ENCODE assay signal across 8 cellular contexts in the genomic region with DNA sequence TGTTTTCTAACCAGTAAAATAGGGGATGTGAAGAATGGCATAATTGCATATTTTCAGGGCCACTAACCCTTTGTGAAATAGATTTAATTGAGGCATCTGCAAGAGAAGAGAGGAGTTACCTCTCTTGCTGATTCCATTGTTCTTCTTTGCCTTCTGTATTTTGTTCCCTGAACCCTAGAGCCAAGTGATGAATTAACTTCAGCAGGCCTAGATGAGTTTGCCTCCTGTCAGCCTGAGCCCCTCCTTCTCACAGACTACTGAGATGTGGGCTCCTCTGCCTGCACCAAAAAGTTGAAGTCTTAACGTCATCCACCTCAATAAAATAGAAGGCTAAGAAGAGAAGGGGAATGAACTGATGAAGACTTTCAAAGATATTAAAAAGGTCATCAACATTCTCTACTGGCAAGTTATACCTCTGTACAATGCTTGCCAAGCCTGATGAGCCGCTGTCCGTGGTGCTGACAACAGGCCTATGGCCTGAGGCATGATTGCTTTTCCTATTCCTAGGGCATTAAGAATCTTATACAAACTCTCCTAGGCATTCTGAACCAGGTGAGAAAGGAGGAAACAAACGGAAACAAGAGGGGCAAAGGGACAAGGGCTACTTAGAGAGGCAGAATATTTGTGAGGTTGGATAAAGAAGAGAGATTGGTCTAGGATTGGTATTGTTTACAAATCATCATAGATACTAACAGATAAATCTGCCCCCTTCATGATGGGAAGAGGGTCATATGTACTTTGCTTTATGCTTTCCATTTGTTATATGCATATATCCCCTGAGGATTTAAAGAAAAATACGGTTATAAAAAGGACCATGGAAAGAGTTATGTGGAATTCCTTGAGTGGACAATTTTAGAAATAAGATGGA. TPM values are rescaled to one million over a fixed set of nuclear protein-coding genes. Genes with fewer than 3 reads are reported as not detected.
DNase-seq lines count a peak whose midpoint lies in the region; ATAC-seq and TF ChIP-seq lines count a peak whose summit lies in the region.

No MANE protein-coding gene starts in this region.

- no peak overlapping the region for H3K4me3 Mint-ChIP-seq in activated T-cell treated with anti-CD3 and anti-CD28 coated beads, Interleukin-2, amount 50 U/mL, for 24 hours

- DNase-seq in AG10803 (ENCODE audit: low read depth) = peak; percentile 6
- peak; percentile 37 for DNase-seq in Jurkat, Clone E6-1 (ENCODE audit: low read depth, low spot score)
- DNase-seq in activated T-cell treated with anti-CD3 and anti-CD28 coated beads, Interleukin-2, amount 50 U/mL, for 24 hours = peak; percentile 32
- DNase-seq in kidney tubule cell (ENCODE audit: low spot score) = peak; percentile 63
- DNase-seq in G401 (ENCODE audit: low spot score) = no peak
- no peak for DNase-seq in NOMO-1 treated with dmso at 0.1 percent for 144 hours (lab: John Stamatoyannopoulos, UW; ENCODE audit: unreplicated experiment)
- DNase-seq in SHP77 treated with DMSO at 0.1 percent for 48 hours (lab: John Stamatoyannopoulos, UW) = no peak

- H3K27me3 Mint-ChIP-seq in activated T-cell treated with anti-CD3 and anti-CD28 coated beads, Interleukin-2, amount 50 U/mL, for 24 hours = peaks cover 42% of the 10 kb centered on the region

- H3K36me3 Mint-ChIP-seq in activated T-cell treated with anti-CD3 and anti-CD28 coated beads, Interleukin-2, amount 50 U/mL, for 24 hours (ENCODE audit: low read depth) = no peaks in the 10 kb centered on the region

- no peak for ATAC-seq in HG02981 (IDR thresholded peaks at IDR 0.05; ENCODE audit: unreplicated experiment)

- no peak for TF ChIP-seq CTCF in AG10803 (conservative IDR thresholded peaks at IDR 0.05; ENCODE audit: low read length)

- H3K27ac Mint-ChIP-seq in activated T-cell treated with anti-CD3 and anti-CD28 coated beads, Interleukin-2, amount 50 U/mL, for 24 hours = no peak overlapping the region

- H3K4me3 ChIP-seq in AG10803 (ENCODE audit: low read length) = no peak overlapping the region
- no peak overlapping the region for H3K4me3 ChIP-seq in Jurkat, Clone E6-1 (ENCODE audit: low read length)

- H3K4me1 Mint-ChIP-seq in activated T-cell treated with anti-CD3 and anti-CD28 coated beads, Interleukin-2, amount 50 U/mL, for 24 hours (ENCODE audit: low read depth) = no peaks in the 10 kb centered on the region

- in situ Hi-C loops in G401 (cut with HindIII; ENCODE audit: low sequenced_read_pairs) = no loop called here

- H3K9me3 Mint-ChIP-seq in activated T-cell treated with anti-CD3 and anti-CD28 coated beads, Interleukin-2, amount 50 U/mL, for 24 hours = peaks cover 4% of the 10 kb centered on the region

RNA-seq across cellular contexts. Expression of a gene that starts 46.8 kb away (rescaled TPM):
- 6.9 TPM for polyA plus RNA-seq in Jurkat, Clone E6-1 (2012; ENCODE audit: insufficient read depth, insufficient read length)
- total RNA-seq in G401 (2014; rRNA removed; shearing (Covaris generic)) = 1.3 TPM in 1 of 2 replicates, not detected in the other

Comparison
In these comparisons a context has a peak if more than half of its experiments do, and no peak if none do; other contexts are left out.
1. DNase-seq: peak in AG10803 (single experiment), Jurkat, Clone E6-1 (single experiment), activated T-cell treated with anti-CD3 and anti-CD28 coated beads, Interleukin-2, amount 50 U/mL, for 24 hours (single experiment) and kidney tubule cell (single experiment); none in G401 (single experiment), NOMO-1 treated with dmso at 0.1 percent for 144 hours (single experiment) and SHP77 treated with DMSO at 0.1 percent for 48 hours (single experiment).